Comparison of ENCODE assay signal across 9 cellular contexts in genomic region chr10:89838002-89838615, GRCh38.
DNase-seq lines count a peak whose midpoint lies in the region; ATAC-seq lines count a peak whose summit lies in the region.
"Had no signal": no experiment of that assay in that cellular context is flagged by ENCODE, and none has a peak within 500 bp of the region (broad histone marks: within the 10 kb centered on the region; RNA-seq: fewer than 3 reads in every experiment).

No MANE protein-coding gene starts in this region.

- peaks cover 16% of the 10 kb centered on the region for H3K4me1 Mint-ChIP-seq in activated CD8-positive, alpha-beta T cell treated with anti-CD3 and anti-CD28 coated beads, Interleukin-2, amount 10 ng/mL, durations not matched to agents 7 days and 5 days (ENCODE audit: low read depth)
- H3K4me1 Mint-ChIP-seq in stimulated activated naive B cell treated with anti-CD40 and anti-IgM and Interleukin-4, amounts not matched to agents 10 μg/mL and 1 μg/mL and 100 μg/mL, for 72 hours, result peaks cover 17 to 38% of the 10 kb centered on the region in 2 donors
- H3K4me1 Mint-ChIP-seq: nephron progenitor cell had no signal

- no peaks in the 10 kb centered on the region for H3K36me3 Mint-ChIP-seq in activated CD8-positive, alpha-beta T cell treated with anti-CD3 and anti-CD28 coated beads, Interleukin-2, amount 10 ng/mL, durations not matched to agents 7 days and 5 days (ENCODE audit: low read depth)
- H3K36me3 Mint-ChIP-seq in stimulated activated naive B cell treated with anti-CD40 and anti-IgM and Interleukin-4, amounts not matched to agents 10 μg/mL and 1 μg/mL and 100 μg/mL, for 72 hours, result peaks cover 0 to 7% of the 10 kb centered on the region in 2 donors

- ATAC-seq in GM19452 (IDR thresholded peaks at IDR 0.05; ENCODE audit: unreplicated experiment) (peak; percentile 8), left ventricle myocardium superior (peak; percentile 35), GM19351 (IDR thresholded peaks at IDR 0.05; ENCODE audit: unreplicated experiment) (no peak)
- no peak for ATAC-seq in activated CD8-positive, alpha-beta T cell treated with anti-CD3 and anti-CD28 coated beads, Interleukin-2, amount 10 ng/mL, durations not matched to agents 7 days and 5 days
- ATAC-seq in stimulated activated naive B cell treated with anti-CD40 and anti-IgM and Interleukin-4, amounts not matched to agents 10 μg/mL and 1 μg/mL and 100 μg/mL, for 72 hours (replicated peaks), result peak in 1 of 2 donors; percentile 29

- H3K27me3 Mint-ChIP-seq in activated CD8-positive, alpha-beta T cell treated with anti-CD3 and anti-CD28 coated beads, Interleukin-2, amount 10 ng/mL, durations not matched to agents 7 days and 5 days (ENCODE audit: low read depth), result peaks cover 10% of the 10 kb centered on the region
- H3K27me3 Mint-ChIP-seq in stimulated activated naive B cell treated with anti-CD40 and anti-IgM and Interleukin-4, amounts not matched to agents 10 μg/mL and 1 μg/mL and 100 μg/mL, for 72 hours, result no peaks in the 10 kb centered on the region

- peak overlapping the region; percentile 73 for H3K4me3 Mint-ChIP-seq in activated CD8-positive, alpha-beta T cell treated with anti-CD3 and anti-CD28 coated beads, Interleukin-2, amount 10 ng/mL, durations not matched to agents 7 days and 5 days
- H3K4me3 Mint-ChIP-seq in stimulated activated naive B cell treated with anti-CD40 and anti-IgM and Interleukin-4, amounts not matched to agents 10 μg/mL and 1 μg/mL and 100 μg/mL, for 72 hours, result peak overlapping the region; percentile 92
- H3K4me3 Mint-ChIP-seq: nephron progenitor cell had no signal

- POLR2A ChIA-PET in activated CD8-positive, alpha-beta T cell treated with anti-CD3 and anti-CD28 coated beads, Interleukin-2, amount 10 ng/mL, durations not matched to agents 7 days and 5 days (lab: Charles Lee), result interaction anchor here (1.0 kb wide), 1 partner anchor 137 kb away, joined by 3 read pairs; the partner anchor contains the start of gene KIF20B

- no peaks in the 10 kb centered on the region for H3K9me3 Mint-ChIP-seq in activated CD8-positive, alpha-beta T cell treated with anti-CD3 and anti-CD28 coated beads, Interleukin-2, amount 10 ng/mL, durations not matched to agents 7 days and 5 days (ENCODE audit: insufficient read depth)
- peaks cover 0 to 2% of the 10 kb centered on the region in 2 donors for H3K9me3 Mint-ChIP-seq in stimulated activated naive B cell treated with anti-CD40 and anti-IgM and Interleukin-4, amounts not matched to agents 10 μg/mL and 1 μg/mL and 100 μg/mL, for 72 hours

- intact Hi-C loops in left ventricle myocardium superior (cut with micrococcal nuclease), result no loop called here

- CTCF ChIA-PET in activated CD8-positive, alpha-beta T cell treated with anti-CD3 and anti-CD28 coated beads, Interleukin-2, amount 10 ng/mL, durations not matched to agents 7 days and 5 days (lab: Charles Lee), result interaction anchor here (1.2 kb wide), 1 partner anchor 22 kb away, joined by 3 read pairs; no protein-coding TSS in a partner anchor

- no peak for DNase-seq in activated CD8-positive, alpha-beta T cell treated with anti-CD3 and anti-CD28 coated beads, Interleukin-2, amount 10 ng/mL, durations not matched to agents 7 days and 5 days
- DNase-seq in left ventricle myocardium superior, result no peak
- no peak for DNase-seq in stimulated activated naive B cell treated with anti-CD40 and anti-IgM and Interleukin-4, amounts not matched to agents 10 μg/mL and 1 μg/mL and 100 μg/mL, for 72 hours
- DNase-seq in AML-193 (lab: John Stamatoyannopoulos, UW), result no peak
- DNase-seq in superior temporal gyrus (ENCODE audit: extremely low spot score), result no peak
- DNase-seq in RKO (ENCODE audit: low spot score), result no peak
- DNase-seq: nephron progenitor cell had no signal

- H3K27ac Mint-ChIP-seq in activated CD8-positive, alpha-beta T cell treated with anti-CD3 and anti-CD28 coated beads, Interleukin-2, amount 10 ng/mL, durations not matched to agents 7 days and 5 days, result no peak overlapping the region
- H3K27ac Mint-ChIP-seq in stimulated activated naive B cell treated with anti-CD40 and anti-IgM and Interleukin-4, amounts not matched to agents 10 μg/mL and 1 μg/mL and 100 μg/mL, for 72 hours, result peak overlapping the region; percentile 94
- H3K27ac Mint-ChIP-seq: nephron progenitor cell had no signal

Comparison
In these comparisons a context has a peak if more than half of its experiments do, and no peak if none do; other contexts are left out.
1. ATAC-seq: peak in GM19452 (single experiment) and left ventricle myocardium superior (single experiment); none in activated CD8-positive, alpha-beta T cell treated with anti-CD3 and anti-CD28 coated beads, Interleukin-2, amount 10 ng/mL, durations not matched to agents 7 days and 5 days (single experiment) and GM19351 (single experiment).